ENCODE assay signal across 14 cellular contexts in the genomic region with DNA sequence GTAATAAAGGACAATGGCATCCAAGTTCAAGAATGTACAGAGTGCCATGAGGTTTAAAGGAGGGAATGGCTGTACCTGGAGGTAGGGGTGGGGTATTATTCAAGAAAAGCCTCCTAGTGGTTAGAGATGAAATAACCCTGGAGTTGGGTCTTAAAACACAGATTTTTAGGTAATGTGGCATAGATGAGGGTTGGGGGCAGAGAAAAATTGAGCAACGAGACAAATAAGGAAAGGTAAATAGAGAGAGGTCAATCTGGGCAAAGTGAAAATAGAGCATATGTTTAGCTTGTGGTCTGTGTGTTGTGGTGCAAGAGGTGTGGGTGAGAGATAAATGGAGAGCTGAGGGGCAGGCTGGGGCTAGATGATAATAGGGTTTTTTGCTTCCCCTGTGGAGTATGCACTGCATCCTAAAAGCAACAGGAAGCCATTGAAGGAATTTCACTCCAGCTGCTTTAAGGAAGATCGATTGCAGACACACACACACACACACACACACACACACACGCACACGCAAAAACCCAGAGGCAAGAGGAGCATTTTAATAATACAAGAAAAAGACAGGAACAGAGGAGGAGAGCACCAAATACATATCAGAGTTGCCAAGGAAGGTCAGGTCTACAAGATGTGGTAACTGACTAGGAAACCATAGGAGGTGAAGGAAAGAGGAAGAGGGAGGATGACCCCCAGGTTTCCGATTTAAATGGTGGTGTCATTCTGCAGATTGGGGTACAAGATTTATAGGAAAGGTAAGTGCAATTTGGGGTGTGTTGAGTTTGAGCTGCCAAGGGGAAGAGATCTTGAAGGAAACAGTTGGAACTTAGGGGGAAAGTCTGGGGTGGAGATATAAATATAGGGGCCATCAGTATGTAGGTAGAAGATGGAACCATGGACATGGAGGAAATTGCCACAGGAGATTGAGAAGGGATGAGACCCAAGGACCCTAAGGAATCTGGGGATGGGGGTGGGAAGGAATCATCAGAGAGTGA. TPM values are rescaled to one million over a fixed set of nuclear protein-coding genes. Genes with fewer than 3 reads are reported as not detected.
A peak's percentile ranks its signal among the peaks of the same experiment; 100 is the strongest.
DNase-seq lines count a peak whose midpoint lies in the region; ATAC-seq, FAIRE-seq and TF ChIP-seq lines count a peak whose summit lies in the region.
"Had no signal": no experiment of that assay in that cellular context is flagged by ENCODE, and none has a peak within 500 bp of the region (broad histone marks: within the 10 kb centered on the region; RNA-seq: fewer than 3 reads in every experiment).

No MANE protein-coding gene starts in this region.

- no peaks in the 10 kb centered on the region for H3K9me3 ChIP-seq in liver (ENCODE audit: control insufficient read depth in 4 of 4, low read length in 3 of 4)
- H3K9me3 ChIP-seq: gastroesophageal sphincter had no signal

- in situ Hi-C loops in astrocyte of the spinal cord (cut with HindIII; ENCODE audit: low sequenced_read_pairs): no loop called here

- peak; percentile 8 to 50 for TF ChIP-seq RAD21 in liver (IDR thresholded peaks at IDR 0.05)

- H3K27ac ChIP-seq in liver (ENCODE audit: low read depth in 1 of 2, low read length in 2 of 2): no peak overlapping the region
- H3K27ac ChIP-seq: gastroesophageal sphincter had no signal

- H3K27me3 ChIP-seq in liver (ENCODE audit: control insufficient read depth in 4 of 4, insufficient read depth in 4 of 4, low read length in 3 of 4): no peaks in the 10 kb centered on the region
- H3K27me3 ChIP-seq: gastroesophageal sphincter had no signal

- ATAC-seq in HG03045 (IDR thresholded peaks at IDR 0.05; ENCODE audit: unreplicated experiment): no peak
- no peak for ATAC-seq in GM19395 (IDR thresholded peaks at IDR 0.05; ENCODE audit: unreplicated experiment)
- ATAC-seq: gastroesophageal sphincter, sciatic nerve had no signal

- no peak overlapping the region for H3K9ac ChIP-seq in liver (ENCODE audit: low read depth in 1 of 2, low read length in 2 of 2)

- H3K4me1 ChIP-seq in liver (ENCODE audit: control insufficient read depth in 4 of 4, insufficient read depth in 4 of 4, low read length in 3 of 4): peaks cover 0 to 11% (median 8%) of the 10 kb centered on the region in 4 donors

- H3K4me3 ChIP-seq in astrocyte of the spinal cord (ENCODE audit: low read depth, low read length) (no peak overlapping the region), liver (ENCODE audit: low read depth in 1 of 3, low read length in 3 of 3) (no peak overlapping the region)
- H3K4me3 ChIP-seq: gastroesophageal sphincter had no signal

- FAIRE-seq in D721Med (lab: Jason Lieb, UNC) (no peak), GM12892 (lab: Jason Lieb, UNC) (no peak)

- DNase-seq in D721Med (ENCODE audit: insufficient read length, low spot score): no peak
- peak; percentile 41 for DNase-seq in HuH-7.5 (ENCODE audit: low spot score)
- no peak for DNase-seq in astrocyte of the spinal cord (ENCODE audit: low read depth, low spot score)
- no peak for DNase-seq in H4 (ENCODE audit: low spot score)
- no peak for DNase-seq in GM12892 (ENCODE audit: insufficient read length)
- DNase-seq: activated T-cell treated with anti-CD3 and anti-CD28 coated beads, Interleukin-2, amount 50 U/mL, for 1 hour; COR-L47; midbrain; NCI-H1417 treated with DMSO at 0.1 percent for 48 hours had no signal

- no peaks in the 10 kb centered on the region for H3K36me3 ChIP-seq in liver (ENCODE audit: control insufficient read depth in 4 of 4, insufficient read depth in 3 of 4, low read depth in 1 of 4, low read length in 3 of 4)
- H3K36me3 ChIP-seq: gastroesophageal sphincter had no signal

- TF ChIP-seq POLR2A in GM12892 (IDR thresholded peaks at IDR 0.05; ENCODE audit: low read depth, low read length): no peak

- TF ChIP-seq CTCF in D721Med (IDR thresholded peaks at IDR 0.05; ENCODE audit: insufficient read depth, missing control alignments) (peak; percentile 9), astrocyte of the spinal cord (IDR thresholded peaks at IDR 0.05; ENCODE audit: low read depth, low read length) (peak; percentile 29), liver (IDR thresholded peaks at IDR 0.05; ENCODE audit: low read depth, low read length, missing input control) (peak; percentile 36)

- WGBS in liver: 54% methylated on average over 5 of the region's 5 CpGs

TF ChIP-seq in liver, 16 proteins besides CTCF, POLR2A, EP300 and RAD21:
- TF ChIP-seq EGR1 (IDR thresholded peaks at IDR 0.05; ENCODE audit: low read depth in 2 of 2) (peak in 1 of 2 donors; percentile 19), REST (IDR thresholded peaks at IDR 0.05) (no peak), NR2F2 (IDR thresholded peaks at IDR 0.05) (peak; percentile 43), RXRA (IDR thresholded peaks at IDR 0.05) (peak; percentile 82 to 89), YY1 (IDR thresholded peaks at IDR 0.05) (peak; percentile 39), JUND (IDR thresholded peaks at IDR 0.05) (no peak), SP1 (IDR thresholded peaks at IDR 0.05) (peak; percentile 76), HNF4G (IDR thresholded peaks at IDR 0.05) (no peak), FOXA2 (IDR thresholded peaks at IDR 0.05) (peak; percentile 76), ATF3 (IDR thresholded peaks at IDR 0.05) (no peak), GABPA (IDR thresholded peaks at IDR 0.05 in 1 of 2, conservative IDR thresholded peaks at IDR 0.05 in 1 of 2) (no peak), HNF4A (conservative IDR thresholded peaks at IDR 0.05) (peak; percentile 73 to 81), MAX (IDR thresholded peaks at IDR 0.05) (peak; percentile 50), FOXA1 (IDR thresholded peaks at IDR 0.05) (peak; percentile 85), TAF1 (conservative IDR thresholded peaks at IDR 0.05) (no peak)
- TF ChIP-seq, protein P1, sequence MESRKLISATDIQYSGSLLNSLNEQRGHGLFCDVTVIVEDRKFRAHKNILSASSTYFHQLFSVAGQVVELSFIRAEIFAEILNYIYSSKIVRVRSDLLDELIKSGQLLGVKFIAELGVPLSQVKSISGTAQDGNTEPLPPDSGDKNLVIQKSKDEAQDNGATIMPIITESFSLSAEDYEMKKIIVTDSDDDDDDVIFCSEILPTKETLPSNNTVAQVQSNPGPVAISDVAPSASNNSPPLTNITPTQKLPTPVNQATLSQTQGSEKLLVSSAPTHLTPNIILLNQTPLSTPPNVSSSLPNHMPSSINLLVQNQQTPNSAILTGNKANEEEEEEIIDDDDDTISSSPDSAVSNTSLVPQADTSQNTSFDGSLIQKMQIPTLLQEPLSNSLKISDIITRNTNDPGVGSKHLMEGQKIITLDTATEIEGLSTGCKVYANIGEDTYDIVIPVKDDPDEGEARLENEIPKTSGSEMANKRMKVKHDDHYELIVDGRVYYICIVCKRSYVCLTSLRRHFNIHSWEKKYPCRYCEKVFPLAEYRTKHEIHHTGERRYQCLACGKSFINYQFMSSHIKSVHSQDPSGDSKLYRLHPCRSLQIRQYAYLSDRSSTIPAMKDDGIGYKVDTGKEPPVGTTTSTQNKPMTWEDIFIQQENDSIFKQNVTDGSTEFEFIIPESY (IDR thresholded peaks at IDR 0.05): no peak
TF ChIP-seq in liver: peak in this region for 9.

RNA-seq across cellular contexts. Expression of gene ADGRF1, which starts 31.3 kb away (rescaled TPM):
- total RNA-seq in liver: not detected
- under 1 TPM in 1 of 2 donors, not detected in 1; 0.01 TPM for polyA plus RNA-seq in liver
- 0.17 TPM in 1 of 2 replicates, not detected in the other for total RNA-seq in H4 (2014; rRNA removed; shearing (Covaris generic))
- polyA plus RNA-seq in GM12892 (2012; ENCODE audit: missing spikeins): not detected
